In genomic region chr18:5481621-5482020, GRCh38 we compare ENCODE assay signal across 35 cellular contexts.
"Had no signal": no experiment of that assay in that cellular context is flagged by ENCODE, and none has a peak within 500 bp of the region (broad histone marks: within the 10 kb centered on the region; RNA-seq: fewer than 3 reads in every experiment).

No MANE protein-coding gene starts in this region.

- H3K27me3 ChIP-seq: adrenal gland, ascending aorta, cardiac muscle cell had no signal

- H3K36me3 ChIP-seq: adrenal gland, ascending aorta had no signal

- H3K27ac ChIP-seq: adrenal gland, ascending aorta, cardiac muscle cell, WERI-Rb-1 had no signal

- H3K9me3 ChIP-seq: adrenal gland, ascending aorta had no signal

- ATAC-seq: activated CD4-positive, alpha-beta T cell treated with anti-CD3 and anti-CD28 coated beads for 36 hours; activated CD4-positive, CD25-positive, alpha-beta regulatory T cell treated with anti-CD3 and anti-CD28 coated beads, Interleukin-2, amount 50 U/mL, for 24 hours; activated CD8-positive, alpha-beta memory T cell treated with anti-CD3 and anti-CD28 coated beads, Interleukin-2, amount 10 ng/mL, durations not matched to agents 7 days and 5 days; activated CD8-positive, alpha-beta T cell treated with anti-CD3 and anti-CD28 coated beads, Interleukin-2, amount 10 ng/mL, durations not matched to agents 7 days and 5 days; activated naive CD4-positive, alpha-beta T cell treated with anti-CD3 and anti-CD28 coated beads, Interleukin-2, amount 50 U/mL, for 72 hours; activated T-cell treated with anti-CD3 and anti-CD28 coated beads, Interleukin-2, amount 50 U/mL, for 4 hours; activated T-cell treated with anti-CD3 and anti-CD28 coated beads, Interleukin-2, amount 50 U/mL, for 72 hours; activated T-helper 17 cell treated with anti-CD3 and anti-CD28 coated beads, Interleukin-2, amount 50 U/mL, for 72 hours; WTC11 had no signal

- H3K4me3 ChIP-seq: adrenal gland, ascending aorta, cardiac muscle cell had no signal

- DNase-seq: activated CD4-positive, alpha-beta memory T cell treated with anti-CD3 and anti-CD28 coated beads, Interleukin-2, amount 10 ng/mL, durations not matched to agents 7 days and 5 days; activated CD4-positive, alpha-beta T cell treated with anti-CD3 and anti-CD28 coated beads for 1 hour; activated CD4-positive, alpha-beta T cell treated with anti-CD3 and anti-CD28 coated beads for 36 hours; activated CD4-positive, alpha-beta T cell treated with anti-CD3 and anti-CD28 coated beads for 48 hours; activated CD4-positive, alpha-beta T cell treated with anti-CD3 and anti-CD28 coated beads, Interleukin-2, amount 10 ng/mL, durations not matched to agents 7 days and 5 days; activated CD4-positive, alpha-beta T cell treated with anti-CD3 and anti-CD28 coated beads, Interleukin-2, amount 50 U/mL, for 48 hours; activated CD4-positive, CD25-positive, alpha-beta regulatory T cell; activated CD8-positive, alpha-beta memory T cell treated with anti-CD3 and anti-CD28 coated beads for 24 hours; activated CD8-positive, alpha-beta memory T cell treated with anti-CD3 and anti-CD28 coated beads, Interleukin-2, amount 10 ng/mL, durations not matched to agents 7 days and 5 days; activated CD8-positive, alpha-beta memory T cell treated with anti-CD3 and anti-CD28 coated beads, Interleukin-2, amount 50 U/mL, for 48 hours; activated CD8-positive, alpha-beta T cell treated with anti-CD3 and anti-CD28 coated beads, Interleukin-2, amount 10 ng/mL, durations not matched to agents 7 days and 5 days; activated effector memory CD4-positive, alpha-beta T cell treated with anti-CD3 and anti-CD28 coated beads, Interleukin-2, amount 50 U/mL, for 16 hours; activated gamma-delta T cell treated with Interleukin-2 at 50 U/mL for 16 hours; activated naive CD4-positive, alpha-beta T cell; activated naive CD4-positive, alpha-beta T cell treated with anti-CD3 and anti-CD28 coated beads for 36 hours; activated naive CD4-positive, alpha-beta T cell treated with anti-CD3 and anti-CD28 coated beads, Interleukin-2, amount 50 U/mL, for 16 hours; activated naive CD8-positive, alpha-beta T cell treated with anti-CD3 and anti-CD28 coated beads for 36 hours; activated T-cell treated with anti-CD3 and anti-CD28 coated beads, Interleukin-2, amount 50 U/mL, for 1 hour; activated T-cell treated with anti-CD3 and anti-CD28 coated beads, Interleukin-2, amount 50 U/mL, for 4 hours; activated T-cell treated with anti-CD3 and anti-CD28 coated beads, Interleukin-2, amount 50 U/mL, for 72 hours; adrenal gland; amygdala; anterior cingulate cortex; caudate nucleus; cerebellar nuclear complex; T-helper 1 cell; T-helper 2 cell; T-helper 9 cell; WERI-Rb-1 had no signal

- H3K4me1 ChIP-seq: ascending aorta had no signal
